In genomic region chr12:68806488-68807237, GRCh38 we compare ENCODE assay signal across 9 cellular contexts. TPM values are rescaled to one million over a fixed set of nuclear protein-coding genes. Genes with fewer than 3 reads are reported as not detected.
DNase-seq lines count a peak whose midpoint lies in the region; ATAC-seq and TF ChIP-seq lines count a peak whose summit lies in the region.
"Had no signal": no experiment of that assay in that cellular context is flagged by ENCODE, and none has a peak within 500 bp of the region (broad histone marks: within the 10 kb centered on the region; RNA-seq: fewer than 3 reads in every experiment).

No MANE protein-coding gene starts in this region.

- no peaks in the 10 kb centered on the region for H3K9me3 Mint-ChIP-seq in activated CD4-positive, alpha-beta T cell treated with anti-CD3 and anti-CD28 coated beads, Interleukin-2, amount 10 ng/mL, durations not matched to agents 24 days and 14 days
- H3K9me3 Mint-ChIP-seq in WTC11, result no peaks in the 10 kb centered on the region

- H3K4me3 Mint-ChIP-seq in activated CD4-positive, alpha-beta T cell treated with anti-CD3 and anti-CD28 coated beads, Interleukin-2, amount 10 ng/mL, durations not matched to agents 24 days and 14 days, result peak overlapping the region; percentile 90
- H3K4me3 Mint-ChIP-seq in WTC11, result peak overlapping the region; percentile 86

- DNase-seq in activated CD4-positive, alpha-beta T cell treated with anti-CD3 and anti-CD28 coated beads, Interleukin-2, amount 10 ng/mL, durations not matched to agents 24 days and 14 days, result no peak
- no peak for DNase-seq in activated CD4-positive, alpha-beta T cell treated with anti-CD3 and anti-CD28 coated beads for 48 hours
- DNase-seq in WTC11 (ENCODE audit: low spot score) (no peak), thoracic aorta (ENCODE audit: low spot score) (no peak), NCI-H187 treated with DMSO at 0.1 percent for 48 hours (lab: John Stamatoyannopoulos, UW) (no peak), Ammon's horn (ENCODE audit: low spot score) (no peak)
- DNase-seq: effector CD4-positive, alpha-beta T cell had no signal

- peak overlapping the region; percentile 100 for H3K9ac ChIP-seq in iPS-18a (ENCODE audit: low read length)

- H3K27ac Mint-ChIP-seq in activated CD4-positive, alpha-beta T cell treated with anti-CD3 and anti-CD28 coated beads, Interleukin-2, amount 10 ng/mL, durations not matched to agents 24 days and 14 days, result peak overlapping the region; percentile 98
- H3K27ac Mint-ChIP-seq in WTC11, result peak overlapping the region; percentile 11; the same call in 1 of the 2 replicates

- H3K4me3 ChIP-seq in iPS-18a (ENCODE audit: low read length) (peak overlapping the region; percentile 76), thoracic aorta (peak overlapping the region; percentile 100)

- H3K27ac ChIP-seq in iPS-18a (ENCODE audit: low read length) (no peak overlapping the region), thoracic aorta (peak overlapping the region; percentile 99 to 100)

- no peaks in the 10 kb centered on the region for H3K9me3 ChIP-seq in iPS-18a (ENCODE audit: control insufficient read depth, low read depth, low read length)
- no peaks in the 10 kb centered on the region for H3K9me3 ChIP-seq in thoracic aorta

- CTCF ChIA-PET in WTC11 (lab: Charles Lee), result interaction anchor here (1.0 to 2.6 kb wide), 4 partner anchors 10 to 60 kb away, joined by 4 to 23 read pairs (median 12); partner anchors contain the start of gene SLC35E3

- POLR2A ChIA-PET in WTC11 (lab: Charles Lee), result interaction anchor here (0.6 to 1.9 kb wide), 3 partner anchors 30 to 60 kb away, joined by 3 to 13 read pairs (median 4); partner anchors contain the start of gene SLC35E3

- H3K4me1 Mint-ChIP-seq in activated CD4-positive, alpha-beta T cell treated with anti-CD3 and anti-CD28 coated beads, Interleukin-2, amount 10 ng/mL, durations not matched to agents 24 days and 14 days, result peaks cover 22% of the 10 kb centered on the region
- H3K4me1 Mint-ChIP-seq in WTC11, result peaks cover 44% of the 10 kb centered on the region

- peaks cover 8% of the 10 kb centered on the region for H3K36me3 ChIP-seq in iPS-18a (ENCODE audit: control insufficient read depth, low read depth, low read length)
- peaks cover 4% of the 10 kb centered on the region for H3K36me3 ChIP-seq in thoracic aorta

- peaks cover 27% of the 10 kb centered on the region for H3K36me3 Mint-ChIP-seq in activated CD4-positive, alpha-beta T cell treated with anti-CD3 and anti-CD28 coated beads, Interleukin-2, amount 10 ng/mL, durations not matched to agents 24 days and 14 days (ENCODE audit: low read depth)
- H3K36me3 Mint-ChIP-seq in WTC11, result peaks cover 25% of the 10 kb centered on the region

- H3K4me1 ChIP-seq in iPS-18a (ENCODE audit: control insufficient read depth, low read depth, low read length) (peaks cover 10% of the 10 kb centered on the region), thoracic aorta (ENCODE audit: control insufficient read depth in 1 of 2, low read depth in 2 of 2) (peaks cover 12 to 17% of the 10 kb centered on the region in 2 donors)

- no peak for ATAC-seq in WTC11
- ATAC-seq in thoracic aorta (ENCODE audit: insufficient number of reproducible peaks, low FRiP score, low read depth), result no peak
- no peak for ATAC-seq in GM18502 (IDR thresholded peaks at IDR 0.05; ENCODE audit: poor library complexity, unreplicated experiment)

- peaks cover 3% of the 10 kb centered on the region for H3K27me3 Mint-ChIP-seq in activated CD4-positive, alpha-beta T cell treated with anti-CD3 and anti-CD28 coated beads, Interleukin-2, amount 10 ng/mL, durations not matched to agents 24 days and 14 days
- no peaks in the 10 kb centered on the region for H3K27me3 Mint-ChIP-seq in WTC11 (ENCODE audit: low read depth)

- intact Hi-C loops in activated CD4-positive, alpha-beta T cell treated with anti-CD3 and anti-CD28 coated beads, Interleukin-2, amount 10 ng/mL, durations not matched to agents 24 days and 14 days (cut with micrococcal nuclease), result loop anchor here (1.0 to 10.0 kb wide), 7 partner anchors 60 to 1436 kb away; partner anchors contain the start of genes CCT2, CNOT2, IL26 and NUP107

- TF ChIP-seq CTCF in WTC11 (IDR thresholded peaks at IDR 0.05) (no peak), thoracic aorta (IDR thresholded peaks at IDR 0.05) (no peak)

- H3K27me3 ChIP-seq in iPS-18a (ENCODE audit: control insufficient read depth, insufficient read depth, low read length), result no peaks in the 10 kb centered on the region
- H3K27me3 ChIP-seq in thoracic aorta (replicated peaks; ENCODE audit: insufficient read depth), result no peaks in the 10 kb centered on the region

TF ChIP-seq in WTC11, 78 proteins besides CTCF, POLR2A, EP300 and RAD21:
- TF ChIP-seq FOXJ3 (CRISPR knock-in tag; IDR thresholded peaks at IDR 0.05; ENCODE audit: borderline replicate concordance) (no peak), TP53 (CRISPR knock-in tag; IDR thresholded peaks at IDR 0.05) (no peak), ATF2 (CRISPR knock-in tag; IDR thresholded peaks at IDR 0.05; ENCODE audit: borderline replicate concordance, low read depth) (no peak), RORB (CRISPR knock-in tag; IDR thresholded peaks at IDR 0.05) (no peak), PREB (CRISPR knock-in tag; IDR thresholded peaks at IDR 0.05; ENCODE audit: borderline replicate concordance) (no peak), TEAD4 (CRISPR knock-in tag; IDR thresholded peaks at IDR 0.05) (no peak), NFATC4 (CRISPR knock-in tag; IDR thresholded peaks at IDR 0.05) (no peak), CREB1 (CRISPR knock-in tag; IDR thresholded peaks at IDR 0.05) (no peak), MXD4 (CRISPR knock-in tag; IDR thresholded peaks at IDR 0.05; ENCODE audit: borderline replicate concordance) (no peak)

RNA-seq across cellular contexts. Expression of gene MDM2, which starts 1.3 kb away (rescaled TPM):
- total RNA-seq in activated CD4-positive, alpha-beta T cell treated with anti-CD3 and anti-CD28 coated beads, Interleukin-2, amount 10 ng/mL, durations not matched to agents 24 days and 14 days, result 227 and 233 TPM in 2 replicates
- total RNA-seq in WTC11 (2021) (130 to 207 TPM (median 137 TPM) in 3 replicates), thoracic aorta (100 to 1,000 TPM in 1 of 2 donors, 10 to 100 TPM in 1; 62.0 to 101 TPM)
